In genomic region chr18:9771261-9771976, GRCh38 we compare ENCODE assay signal across 8 cellular contexts.
DNase-seq lines count a peak whose midpoint lies in the region; ATAC-seq, FAIRE-seq and TF ChIP-seq lines count a peak whose summit lies in the region.

No MANE protein-coding gene starts in this region.

- H3K4me1 Mint-ChIP-seq in activated naive CD8-positive, alpha-beta T cell treated with anti-CD3 and anti-CD28 coated beads, Interleukin-2, amount 10 ng/mL, durations not matched to agents 7 days and 5 days, result no peaks in the 10 kb centered on the region

- ATAC-seq in GM18498 (IDR thresholded peaks at IDR 0.05; ENCODE audit: unreplicated experiment) (peak; percentile 80), HG03175 (IDR thresholded peaks at IDR 0.05; ENCODE audit: unreplicated experiment) (peak; percentile 81), heart right ventricle (peak; percentile 90 to 98 (median 95)), HG03196 (IDR thresholded peaks at IDR 0.05; ENCODE audit: unreplicated experiment) (no peak)
- ATAC-seq in activated naive CD8-positive, alpha-beta T cell treated with anti-CD3 and anti-CD28 coated beads, Interleukin-2, amount 10 ng/mL, durations not matched to agents 7 days and 5 days (ENCODE audit: low read depth), result no peak

- H3K9me3 ChIP-seq in SJCRH30 (replicated peaks) (no peaks in the 10 kb centered on the region), heart right ventricle (peaks cover 0 to 5% (median 0%) of the 10 kb centered on the region in 11 donors)

- no peak overlapping the region for H3K4me3 ChIP-seq in SJCRH30
- H3K4me3 ChIP-seq in heart right ventricle, result peak overlapping the region in 1 of 10 donors; percentile 27

- H3K27me3 ChIP-seq in SJCRH30, result no peaks in the 10 kb centered on the region
- no peaks in the 10 kb centered on the region for H3K27me3 ChIP-seq in heart right ventricle

- H3K27ac Mint-ChIP-seq in activated naive CD8-positive, alpha-beta T cell treated with anti-CD3 and anti-CD28 coated beads, Interleukin-2, amount 10 ng/mL, durations not matched to agents 7 days and 5 days, result no peak overlapping the region

- DNase-seq in SJCRH30 (peak; percentile 27 to 34), heart right ventricle (peak; percentile 88 to 89), posterior vena cava (ENCODE audit: low spot score) (peak; percentile 95), urothelium cell line (ENCODE audit: low spot score) (peak; percentile 84)
- DNase-seq in activated naive CD8-positive, alpha-beta T cell treated with anti-CD3 and anti-CD28 coated beads, Interleukin-2, amount 10 ng/mL, durations not matched to agents 7 days and 5 days, result peak; percentile 67

- intact Hi-C loops in heart right ventricle (cut with DNase I), result loop anchor here (1.0 to 10.0 kb wide), 11 partner anchors 64 to 197 kb away; partner anchors contain the start of genes RAB31 (in 2 of the 10) and PPP4R1 (in 1 of the 10)
- intact Hi-C loops in posterior vena cava (cut with DNase I), result no loop called here

- H3K27ac ChIP-seq in SJCRH30, result no peak overlapping the region
- H3K27ac ChIP-seq in heart right ventricle, result peak overlapping the region in 4 of 10 donors; percentile 18 to 86 (median 28)

- no peak overlapping the region for H3K4me3 Mint-ChIP-seq in activated naive CD8-positive, alpha-beta T cell treated with anti-CD3 and anti-CD28 coated beads, Interleukin-2, amount 10 ng/mL, durations not matched to agents 7 days and 5 days

- peak; percentile 76 for FAIRE-seq in urothelium cell line (lab: Jason Lieb, UNC)

- H3K27me3 Mint-ChIP-seq in activated naive CD8-positive, alpha-beta T cell treated with anti-CD3 and anti-CD28 coated beads, Interleukin-2, amount 10 ng/mL, durations not matched to agents 7 days and 5 days, result peaks cover 30% of the 10 kb centered on the region

- TF ChIP-seq CTCF in heart right ventricle (IDR thresholded peaks at IDR 0.05), result peak; percentile 92 to 99 (median 99)

- POLR2A ChIA-PET in activated naive CD8-positive, alpha-beta T cell treated with anti-CD3 and anti-CD28 coated beads, Interleukin-2, amount 10 ng/mL, durations not matched to agents 7 days and 5 days (lab: Charles Lee), result no interaction called here

- H3K36me3 ChIP-seq in SJCRH30, result no peaks in the 10 kb centered on the region
- peaks cover 0 to 2% (median 0%) of the 10 kb centered on the region in 9 donors for H3K36me3 ChIP-seq in heart right ventricle

- H3K4me1 ChIP-seq in SJCRH30 (no peaks in the 10 kb centered on the region), heart right ventricle (peaks cover 0 to 86% (median 8%) of the 10 kb centered on the region in 9 donors)

- 17 to 18% methylated on average over 18 of the region's 18 CpGs for WGBS in heart right ventricle, 2 donors

- H3K36me3 Mint-ChIP-seq in activated naive CD8-positive, alpha-beta T cell treated with anti-CD3 and anti-CD28 coated beads, Interleukin-2, amount 10 ng/mL, durations not matched to agents 7 days and 5 days, result no peaks in the 10 kb centered on the region

- no peaks in the 10 kb centered on the region for H3K9me3 Mint-ChIP-seq in activated naive CD8-positive, alpha-beta T cell treated with anti-CD3 and anti-CD28 coated beads, Interleukin-2, amount 10 ng/mL, durations not matched to agents 7 days and 5 days

Comparison
In these comparisons a context has a peak if more than half of its experiments do, and no peak if none do; other contexts are left out.
1. ATAC-seq: peak in GM18498 (single experiment), HG03175 (single experiment) and heart right ventricle (8 of 8); none in activated naive CD8-positive, alpha-beta T cell treated with anti-CD3 and anti-CD28 coated beads, Interleukin-2, amount 10 ng/mL, durations not matched to agents 7 days and 5 days (single experiment) and HG03196 (single experiment).
2. DNase-seq: peak in every context shown above with its lines; median percentile 95 in posterior vena cava; 88 in heart right ventricle; 84 in urothelium cell line; 67 in activated naive CD8-positive, alpha-beta T cell treated with anti-CD3 and anti-CD28 coated beads, Interleukin-2, amount 10 ng/mL, durations not matched to agents 7 days and 5 days; 30 in SJCRH30.
3. intact Hi-C loops: an anchor here in heart right ventricle (1.0 to 10.0 kb wide); none called in posterior vena cava.